In the genomic region with DNA sequence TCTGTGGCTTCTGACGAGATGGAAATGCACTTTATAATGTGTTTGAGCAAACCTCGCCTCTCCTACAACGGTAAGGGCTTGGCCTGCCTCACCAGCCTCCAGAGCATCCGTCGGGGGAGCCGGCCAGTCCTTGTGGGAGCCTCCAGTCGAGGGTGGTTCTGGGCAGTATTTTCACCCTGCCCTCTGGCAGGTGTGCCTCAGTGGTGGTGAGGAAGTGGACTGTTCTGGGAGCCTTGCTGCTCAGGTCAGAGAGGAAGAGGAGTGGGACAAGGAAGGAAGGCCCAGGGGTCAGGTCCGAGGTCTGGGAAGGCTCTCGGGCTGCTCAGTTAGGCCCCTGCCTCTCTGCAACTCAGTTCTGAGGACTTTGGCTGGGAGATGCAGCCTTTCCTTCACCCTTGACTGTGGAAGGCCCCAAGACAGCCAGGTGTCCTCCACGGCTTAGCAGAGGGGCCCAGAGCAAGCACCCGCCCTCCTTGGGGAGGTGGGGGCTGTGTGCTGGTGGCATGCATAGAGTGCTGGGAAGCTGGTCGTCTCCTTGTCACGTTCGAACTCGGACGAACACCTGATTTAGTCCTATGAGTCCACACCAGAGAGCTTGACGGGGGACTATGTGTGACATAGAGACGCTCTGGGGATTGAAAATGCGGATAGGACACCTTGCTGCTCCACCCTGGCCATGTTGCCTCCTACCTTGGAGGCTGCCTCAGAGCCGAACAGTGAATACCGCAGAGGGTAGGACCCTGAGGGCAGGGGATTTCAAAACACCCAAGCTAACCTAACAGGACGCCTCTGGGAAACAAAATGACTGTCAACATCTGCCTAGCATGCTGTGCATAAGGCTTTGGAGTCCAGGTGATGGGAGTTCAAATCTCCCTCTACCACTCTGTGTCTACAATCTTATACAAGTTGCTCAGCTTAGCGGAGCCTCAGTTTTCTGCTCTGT, we compare ENCODE assay signal across 19 cellular contexts. TPM values are rescaled to one million over a fixed set of nuclear protein-coding genes. Genes with fewer than 3 reads are reported as not detected.
A peak's percentile ranks its signal among the peaks of the same experiment; 100 is the strongest.
DNase-seq lines count a peak whose midpoint lies in the region; ATAC-seq, FAIRE-seq and TF ChIP-seq lines count a peak whose summit lies in the region.
"Had no signal": no experiment of that assay in that cellular context is flagged by ENCODE, and none has a peak within 500 bp of the region (broad histone marks: within the 10 kb centered on the region; RNA-seq: fewer than 3 reads in every experiment).

No MANE protein-coding gene starts in this region.

- H3K4me3 ChIP-seq in kidney (ENCODE audit: low read length in 2 of 2) = no peak overlapping the region
- H3K4me3 ChIP-seq in skeletal muscle tissue (ENCODE audit: low read length in 3 of 3) = no peak overlapping the region
- H3K4me3 ChIP-seq: GM23338 had no signal

- H3K4me3 Mint-ChIP-seq in T-helper 17 cell = no peak overlapping the region
- H3K4me3 Mint-ChIP-seq in activated CD4-positive, alpha-beta T cell treated with anti-CD3 and anti-CD28 coated beads, Interleukin-2, amount 10 ng/mL, durations not matched to agents 24 days and 14 days = no peak overlapping the region
- H3K4me3 Mint-ChIP-seq: B cell, GM23338 had no signal

- no peaks in the 10 kb centered on the region for H3K9me3 Mint-ChIP-seq in activated CD4-positive, alpha-beta T cell treated with anti-CD3 and anti-CD28 coated beads, Interleukin-2, amount 10 ng/mL, durations not matched to agents 24 days and 14 days
- H3K9me3 Mint-ChIP-seq: GM23338 had no signal

- H3K36me3 ChIP-seq in kidney (ENCODE audit: control insufficient read depth in 1 of 2, insufficient read depth in 2 of 2, low read length in 2 of 2) = peaks cover 0 to 4% of the 10 kb centered on the region in 2 donors
- H3K36me3 ChIP-seq in skeletal muscle tissue (ENCODE audit: control insufficient read depth in 3 of 3, insufficient read depth in 3 of 3, low read length in 3 of 3) = peaks cover 5 to 13% (median 13%) of the 10 kb centered on the region in 3 donors

- ATAC-seq in T-helper 17 cell (no peak), GM21360 (IDR thresholded peaks at IDR 0.05; ENCODE audit: unreplicated experiment) (no peak)
- ATAC-seq: PC-3 had no signal

- no peak for FAIRE-seq in kidney (lab: Jason Lieb, UNC)

- H3K27ac ChIP-seq in kidney (ENCODE audit: low read depth in 2 of 2, low read length in 2 of 2) = peak overlapping the region in 1 of 2 donors; percentile 47
- H3K27ac ChIP-seq in skeletal muscle tissue (ENCODE audit: low read depth, low read length) = peak overlapping the region; percentile 43
- H3K27ac ChIP-seq: 22Rv1, RWPE1 had no signal

- H3K4me1 Mint-ChIP-seq in T-helper 17 cell = peaks cover 25% of the 10 kb centered on the region
- H3K4me1 Mint-ChIP-seq in activated CD4-positive, alpha-beta T cell treated with anti-CD3 and anti-CD28 coated beads, Interleukin-2, amount 10 ng/mL, durations not matched to agents 24 days and 14 days = peaks cover 41% of the 10 kb centered on the region

- H3K9me3 ChIP-seq in T-helper 17 cell (ENCODE audit: control insufficient read depth, low read length, poor library complexity, severe bottlenecking) (no peaks in the 10 kb centered on the region), kidney (ENCODE audit: control insufficient read depth in 1 of 2, low read length in 2 of 2) (no peaks in the 10 kb centered on the region), skeletal muscle tissue (ENCODE audit: control insufficient read depth in 3 of 3, low read length in 3 of 3) (no peaks in the 10 kb centered on the region)

- no peak overlapping the region for H3K9ac ChIP-seq in kidney (ENCODE audit: low read length in 2 of 2)
- H3K9ac ChIP-seq in skeletal muscle tissue (ENCODE audit: low read depth in 1 of 3, low read length in 3 of 3) = no peak overlapping the region

- DNase-seq in DMS79 (lab: John Stamatoyannopoulos, UW) (peak; percentile 17), DMS79 treated with DMSO at 0.1 percent for 48 hours (lab: John Stamatoyannopoulos, UW) (no peak), T-helper 17 cell (no peak), kidney (peak; percentile 50), medulla oblongata (ENCODE audit: extremely low spot score) (no peak)
- no peak for DNase-seq in activated CD4-positive, alpha-beta T cell treated with anti-CD3 and anti-CD28 coated beads, Interleukin-2, amount 10 ng/mL, durations not matched to agents 24 days and 14 days
- DNase-seq: CD4-positive, alpha-beta memory T cell; DMS53; KG1; NCI-H1436; NCI-H2029; NCI-H82; PC-3 had no signal

- no peaks in the 10 kb centered on the region for H3K27me3 Mint-ChIP-seq in T-helper 17 cell
- H3K27me3 Mint-ChIP-seq in activated CD4-positive, alpha-beta T cell treated with anti-CD3 and anti-CD28 coated beads, Interleukin-2, amount 10 ng/mL, durations not matched to agents 24 days and 14 days = no peaks in the 10 kb centered on the region
- H3K27me3 Mint-ChIP-seq: CD4-positive, alpha-beta memory T cell had no signal

- no peak for TF ChIP-seq CTCF in kidney (IDR thresholded peaks at IDR 0.05; ENCODE audit: borderline replicate concordance, extremely low read depth, insufficient read depth)

- H3K4me1 ChIP-seq in kidney (ENCODE audit: control insufficient read depth in 1 of 2, insufficient read depth in 1 of 2, low read depth in 1 of 2, low read length in 2 of 2) (peaks cover 8 to 29% of the 10 kb centered on the region in 2 donors), skeletal muscle tissue (ENCODE audit: control insufficient read depth in 3 of 3, insufficient read depth in 3 of 3, low read length in 3 of 3) (peaks cover 27 to 58% (median 38%) of the 10 kb centered on the region in 3 donors)

- H3K27ac Mint-ChIP-seq in T-helper 17 cell = peak overlapping the region; percentile 66
- H3K27ac Mint-ChIP-seq in activated CD4-positive, alpha-beta T cell treated with anti-CD3 and anti-CD28 coated beads, Interleukin-2, amount 10 ng/mL, durations not matched to agents 24 days and 14 days = no peak overlapping the region
- H3K27ac Mint-ChIP-seq: B cell, GM23338 had no signal

- intact Hi-C loops in kidney (cut with DNase I) = no loop called here
- intact Hi-C loops in activated CD4-positive, alpha-beta T cell treated with anti-CD3 and anti-CD28 coated beads, Interleukin-2, amount 10 ng/mL, durations not matched to agents 24 days and 14 days (cut with micrococcal nuclease) = no loop called here

- peaks cover 2% of the 10 kb centered on the region for H3K36me3 Mint-ChIP-seq in T-helper 17 cell (ENCODE audit: low read depth)
- peaks cover 11% of the 10 kb centered on the region for H3K36me3 Mint-ChIP-seq in activated CD4-positive, alpha-beta T cell treated with anti-CD3 and anti-CD28 coated beads, Interleukin-2, amount 10 ng/mL, durations not matched to agents 24 days and 14 days (ENCODE audit: low read depth)

- H3K27me3 ChIP-seq in skeletal muscle tissue (ENCODE audit: control insufficient read depth in 3 of 3, insufficient read depth in 3 of 3, low read length in 3 of 3) = no peaks in the 10 kb centered on the region

RNA-seq across cellular contexts. Expression of a gene that starts 22.7 kb away (rescaled TPM):
- total RNA-seq in T-helper 17 cell (under 1 TPM in 1 of 2 donors, not detected in 1; 0.62 TPM), kidney (14.7 TPM), skeletal muscle tissue (6.3 TPM)
- 73.3 TPM for polyA plus RNA-seq in kidney (ENCODE audit: insufficient read depth, low read depth, low replicate concordance)
- 0.09 and 0.24 TPM in 2 replicates for total RNA-seq in activated CD4-positive, alpha-beta T cell treated with anti-CD3 and anti-CD28 coated beads, Interleukin-2, amount 10 ng/mL, durations not matched to agents 24 days and 14 days
- total RNA-seq: B cell had no signal

RNA-seq across cellular contexts. Expression of a gene that starts 54.5 kb away (rescaled TPM):
- total RNA-seq in T-helper 17 cell = 10 to 100 TPM; 10.2 to 10.4 TPM
- total RNA-seq in kidney = 9.2 TPM
- polyA plus RNA-seq in kidney (ENCODE audit: insufficient read depth, low read depth, low replicate concordance) = 4.6 TPM
- total RNA-seq in skeletal muscle tissue = 12.5 TPM
- total RNA-seq in activated CD4-positive, alpha-beta T cell treated with anti-CD3 and anti-CD28 coated beads, Interleukin-2, amount 10 ng/mL, durations not matched to agents 24 days and 14 days = 14.3 and 16.5 TPM in 2 replicates

Comparison
In these comparisons a context has a peak if more than half of its experiments do, and no peak if none do; other contexts are left out.
1. DNase-seq: peak in DMS79 (single experiment) and kidney (single experiment); none in DMS79 treated with DMSO at 0.1 percent for 48 hours (single experiment), T-helper 17 cell (0 of 3), medulla oblongata (single experiment) and activated CD4-positive, alpha-beta T cell treated with anti-CD3 and anti-CD28 coated beads, Interleukin-2, amount 10 ng/mL, durations not matched to agents 24 days and 14 days (single experiment).